In genomic region chr15:89091667-89092220, GRCh38 we compare ENCODE assay signal across 9 cellular contexts. TPM values are rescaled to one million over a fixed set of nuclear protein-coding genes. Genes with fewer than 3 reads are reported as not detected.
DNase-seq lines count a peak whose midpoint lies in the region; ATAC-seq and TF ChIP-seq lines count a peak whose summit lies in the region.
"Had no signal": no experiment of that assay in that cellular context is flagged by ENCODE, and none has a peak within 500 bp of the region (broad histone marks: within the 10 kb centered on the region; RNA-seq: fewer than 3 reads in every experiment).

No MANE protein-coding gene starts in this region.

- peaks cover 9 to 50% (median 24%) of the 10 kb centered on the region in 4 donors for H3K4me1 ChIP-seq in liver (ENCODE audit: control insufficient read depth in 4 of 4, insufficient read depth in 4 of 4, low read length in 3 of 4)
- H3K4me1 ChIP-seq in suprapubic skin: peaks cover 83% of the 10 kb centered on the region

- peaks cover 18% of the 10 kb centered on the region for H3K36me3 Mint-ChIP-seq in activated CD4-positive, alpha-beta T cell treated with anti-CD3 and anti-CD28 coated beads for 36 hours (ENCODE audit: low read depth)
- H3K36me3 Mint-ChIP-seq in activated T-helper 2 cell treated with anti-CD3 and anti-CD28 coated beads, Interferon-gamma antibody, Interleukin-2, Interleukin-4, amounts not matched to agents 10 μg/mL and 5 μg/mL and 100 μg/mL, durations not matched to agents 14 hours and 24 hours and 36 hours (ENCODE audit: low read depth): peaks cover 25% of the 10 kb centered on the region

- no peaks in the 10 kb centered on the region for H3K9me3 Mint-ChIP-seq in activated CD4-positive, alpha-beta T cell treated with anti-CD3 and anti-CD28 coated beads for 36 hours (ENCODE audit: low read depth)
- no peaks in the 10 kb centered on the region for H3K9me3 Mint-ChIP-seq in activated T-helper 2 cell treated with anti-CD3 and anti-CD28 coated beads, Interferon-gamma antibody, Interleukin-2, Interleukin-4, amounts not matched to agents 10 μg/mL and 5 μg/mL and 100 μg/mL, durations not matched to agents 14 hours and 24 hours and 36 hours

- H3K27me3 Mint-ChIP-seq in activated CD4-positive, alpha-beta T cell treated with anti-CD3 and anti-CD28 coated beads for 36 hours: no peaks in the 10 kb centered on the region
- no peaks in the 10 kb centered on the region for H3K27me3 Mint-ChIP-seq in activated T-helper 2 cell treated with anti-CD3 and anti-CD28 coated beads, Interferon-gamma antibody, Interleukin-2, Interleukin-4, amounts not matched to agents 10 μg/mL and 5 μg/mL and 100 μg/mL, durations not matched to agents 14 hours and 24 hours and 36 hours (ENCODE audit: low read depth)
- H3K27me3 Mint-ChIP-seq: T-helper 17 cell had no signal

- ATAC-seq in activated CD4-positive, alpha-beta T cell treated with anti-CD3 and anti-CD28 coated beads for 36 hours: no peak
- no peak for ATAC-seq in GM21529 (IDR thresholded peaks at IDR 0.05; ENCODE audit: unreplicated experiment)
- no peak for ATAC-seq in HG03097 (IDR thresholded peaks at IDR 0.05; ENCODE audit: low FRiP score, unreplicated experiment)
- ATAC-seq: T-helper 17 cell had no signal

- CTCF ChIA-PET in activated CD4-positive, alpha-beta T cell treated with anti-CD3 and anti-CD28 coated beads for 36 hours (lab: Charles Lee): interaction anchor here (0.6 to 5.2 kb wide), 18 partner anchors 11 to 267 kb away, joined by 3 to 38 read pairs (median 4); partner anchors contain the start of gene HAPLN3

- TF ChIP-seq EP300 in suprapubic skin (IDR thresholded peaks at IDR 0.05): no peak

- H3K4me3 ChIP-seq in liver (ENCODE audit: low read depth in 1 of 3, low read length in 3 of 3): peak overlapping the region; percentile 16 to 88 (median 56)
- peak overlapping the region; percentile 89 for H3K4me3 ChIP-seq in suprapubic skin

- 36% methylated on average over 1 of the region's 1 CpG for WGBS in liver
- WGBS in suprapubic skin: 73% methylated on average over 1 of the region's 1 CpG

- H3K36me3 ChIP-seq in liver (ENCODE audit: control insufficient read depth in 4 of 4, insufficient read depth in 3 of 4, low read depth in 1 of 4, low read length in 3 of 4) (no peaks in the 10 kb centered on the region), suprapubic skin (peaks cover 6% of the 10 kb centered on the region)

- H3K9ac ChIP-seq in liver (ENCODE audit: low read depth in 1 of 2, low read length in 2 of 2): peak overlapping the region; percentile 96 to 97

- no peaks in the 10 kb centered on the region for H3K9me3 ChIP-seq in liver (ENCODE audit: control insufficient read depth in 4 of 4, low read length in 3 of 4)
- no peaks in the 10 kb centered on the region for H3K9me3 ChIP-seq in suprapubic skin

- TF ChIP-seq CTCF in liver (IDR thresholded peaks at IDR 0.05; ENCODE audit: low read depth, low read length, missing input control): no peak
- no peak for TF ChIP-seq CTCF in suprapubic skin (IDR thresholded peaks at IDR 0.05)

- POLR2A ChIA-PET in activated CD4-positive, alpha-beta T cell treated with anti-CD3 and anti-CD28 coated beads for 36 hours (lab: Charles Lee): interaction anchor here (0.7 to 1.2 kb wide), 5 partner anchors 21 to 318 kb away, joined by 3 to 4 read pairs (median 3); no protein-coding TSS in a partner anchor

- H3K27ac ChIP-seq in liver (ENCODE audit: low read depth in 1 of 2, low read length in 2 of 2) (peak overlapping the region; percentile 95 to 98), suprapubic skin (peak overlapping the region; percentile 93)

- TF ChIP-seq POLR2A in suprapubic skin (IDR thresholded peaks at IDR 0.05): no peak

- intact Hi-C loops in activated CD4-positive, alpha-beta T cell treated with anti-CD3 and anti-CD28 coated beads for 36 hours (cut with DNase I, micrococcal nuclease): loop anchor here (1.0 to 2.0 kb wide), 2 partner anchors 37 to 76 kb away; no protein-coding TSS in a partner anchor
- intact Hi-C loops in activated T-helper 2 cell treated with anti-CD3 and anti-CD28 coated beads, Interferon-gamma antibody, Interleukin-2, Interleukin-4, amounts not matched to agents 10 μg/mL and 5 μg/mL and 100 μg/mL, durations not matched to agents 14 hours and 24 hours and 36 hours (cut with micrococcal nuclease): loop anchor here (1.0 to 2.0 kb wide), 2 partner anchors 37 to 76 kb away; no protein-coding TSS in a partner anchor

- peak overlapping the region; percentile 96 for H3K27ac Mint-ChIP-seq in activated CD4-positive, alpha-beta T cell treated with anti-CD3 and anti-CD28 coated beads for 36 hours
- H3K27ac Mint-ChIP-seq in activated T-helper 2 cell treated with anti-CD3 and anti-CD28 coated beads, Interferon-gamma antibody, Interleukin-2, Interleukin-4, amounts not matched to agents 10 μg/mL and 5 μg/mL and 100 μg/mL, durations not matched to agents 14 hours and 24 hours and 36 hours: peak overlapping the region; percentile 98
- H3K27ac Mint-ChIP-seq: T-helper 17 cell had no signal

- peaks cover 44% of the 10 kb centered on the region for H3K4me1 Mint-ChIP-seq in activated CD4-positive, alpha-beta T cell treated with anti-CD3 and anti-CD28 coated beads for 36 hours
- peaks cover 43% of the 10 kb centered on the region for H3K4me1 Mint-ChIP-seq in activated T-helper 2 cell treated with anti-CD3 and anti-CD28 coated beads, Interferon-gamma antibody, Interleukin-2, Interleukin-4, amounts not matched to agents 10 μg/mL and 5 μg/mL and 100 μg/mL, durations not matched to agents 14 hours and 24 hours and 36 hours (ENCODE audit: low read depth)

- no peak for DNase-seq in activated CD4-positive, alpha-beta T cell treated with anti-CD3 and anti-CD28 coated beads for 36 hours
- no peak for DNase-seq in activated CD4-positive, alpha-beta T cell treated with anti-CD3 and anti-CD28 coated beads for 48 hours
- DNase-seq in activated T-helper 2 cell treated with anti-CD3 and anti-CD28 coated beads, Interferon-gamma antibody, Interleukin-2, Interleukin-4, amounts not matched to agents 10 μg/mL and 5 μg/mL and 100 μg/mL, durations not matched to agents 14 hours and 24 hours and 36 hours (ENCODE audit: low spot score): no peak
- no peak for DNase-seq in suprapubic skin (ENCODE audit: low spot score in 2 of 2)
- DNase-seq in NCI-H226: no peak
- DNase-seq: T-helper 17 cell had no signal

- H3K4me3 Mint-ChIP-seq in activated CD4-positive, alpha-beta T cell treated with anti-CD3 and anti-CD28 coated beads for 36 hours: no peak overlapping the region
- no peak overlapping the region for H3K4me3 Mint-ChIP-seq in activated T-helper 2 cell treated with anti-CD3 and anti-CD28 coated beads, Interferon-gamma antibody, Interleukin-2, Interleukin-4, amounts not matched to agents 10 μg/mL and 5 μg/mL and 100 μg/mL, durations not matched to agents 14 hours and 24 hours and 36 hours (ENCODE audit: low read depth)
- H3K4me3 Mint-ChIP-seq: T-helper 17 cell had no signal

- no peak for TF ChIP-seq RAD21 in liver (IDR thresholded peaks at IDR 0.05)

- H3K27me3 ChIP-seq in liver (ENCODE audit: control insufficient read depth in 4 of 4, insufficient read depth in 4 of 4, low read length in 3 of 4): no peaks in the 10 kb centered on the region
- H3K27me3 ChIP-seq in suprapubic skin: no peaks in the 10 kb centered on the region

TF ChIP-seq in liver, 16 proteins besides CTCF, POLR2A, EP300 and RAD21:
- TF ChIP-seq FOXA1 (IDR thresholded peaks at IDR 0.05) (no peak), EGR1 (IDR thresholded peaks at IDR 0.05; ENCODE audit: low read depth in 2 of 2) (no peak), RXRA (IDR thresholded peaks at IDR 0.05) (no peak), ZBTB33 (IDR thresholded peaks at IDR 0.05) (no peak), TAF1 (conservative IDR thresholded peaks at IDR 0.05) (no peak), JUND (IDR thresholded peaks at IDR 0.05) (no peak), HNF4A (conservative IDR thresholded peaks at IDR 0.05) (no peak), SP1 (IDR thresholded peaks at IDR 0.05) (no peak), HNF4G (IDR thresholded peaks at IDR 0.05) (no peak), MAX (IDR thresholded peaks at IDR 0.05) (no peak), ATF3 (IDR thresholded peaks at IDR 0.05) (no peak)
TF ChIP-seq in liver: peak in this region for 0.

RNA-seq across cellular contexts. Expression of gene ABHD2, which starts 3.5 kb away (rescaled TPM):
- total RNA-seq in activated CD4-positive, alpha-beta T cell treated with anti-CD3 and anti-CD28 coated beads for 36 hours: 10 to 100 TPM; 41.5 to 52.1 TPM
- total RNA-seq in activated T-helper 2 cell treated with anti-CD3 and anti-CD28 coated beads, Interferon-gamma antibody, Interleukin-2, Interleukin-4, amounts not matched to agents 10 μg/mL and 5 μg/mL and 100 μg/mL, durations not matched to agents 14 hours and 24 hours and 36 hours: 57.2 and 59.3 TPM in 2 replicates
- 100 to 1,000 TPM in 1 of 2 donors, 10 to 100 TPM in 1; 34.6 to 663 TPM for total RNA-seq in liver
- 10 to 100 TPM; 58.8 to 71.5 TPM for polyA plus RNA-seq in liver
- 10 to 100 TPM; 38.0 to 78.0 (median 63.2) TPM for total RNA-seq in suprapubic skin
